Comparison of ENCODE assay signal across 9 cellular contexts in genomic region chr2:131491469-131491836, GRCh38. TPM values are rescaled to one million over a fixed set of nuclear protein-coding genes. Genes with fewer than 3 reads are reported as not detected.
DNase-seq lines count a peak whose midpoint lies in the region; ATAC-seq and TF ChIP-seq lines count a peak whose summit lies in the region.
"Not testable (repeated sequence)": the region's sequence is repeated elsewhere in the genome, so short reads cannot be mapped to it uniquely, and the experiment has no call there.
"Had no signal": no experiment of that assay in that cellular context is flagged by ENCODE, and none has a peak within 500 bp of the region (broad histone marks: within the 10 kb centered on the region; RNA-seq: fewer than 3 reads in every experiment).

No MANE protein-coding gene starts in this region.

- not testable (repeated sequence) for H3K27me3 ChIP-seq in H9 (ENCODE audit: insufficient read depth, low read length); gastroesophageal sphincter; muscle layer of colon (ENCODE audit: control insufficient read depth in 1 of 2, insufficient read depth in 2 of 2, low read length in 2 of 2)

- not testable (repeated sequence) for H3K4ac ChIP-seq in H9 (ENCODE audit: low read depth, low read length)

- not testable (repeated sequence) for TF ChIP-seq POLR2A in gastroesophageal sphincter (IDR thresholded peaks at IDR 0.05)

- peaks cover 20% of the 10 kb centered on the region; the same call in 1 of the 2 replicates for H3K79me2 ChIP-seq in H9 (ENCODE audit: insufficient read depth, low read length)

- not testable (repeated sequence) for H2BK20ac ChIP-seq in H9 (ENCODE audit: low read depth, low read length, poor library complexity, severe bottlenecking)

- H3K36me3 Mint-ChIP-seq in H9 (ENCODE audit: insufficient read depth in 1 of 3, low read depth in 3 of 3) (peaks cover 7 to 20% (median 19%) of the 10 kb centered on the region in 3 experiments; a peak in 6 of 7 replicates), brain (peaks cover 11% of the 10 kb centered on the region)
- not testable (repeated sequence) for H3K36me3 Mint-ChIP-seq in T-helper 17 cell (ENCODE audit: low read depth)

- H3K9ac ChIP-seq in H9 (ENCODE audit: extremely low read depth, insufficient read length, low read length); muscle layer of colon (ENCODE audit: low read length): not testable (repeated sequence)

- H3K4me2 ChIP-seq in H9 (ENCODE audit: insufficient read depth, insufficient read length, low read length) = peak overlapping the region; percentile 68

- H2AK5ac ChIP-seq in H9 (ENCODE audit: insufficient read length, low read length) = not testable (repeated sequence)

- TF ChIP-seq CTCF in H9 (conservative IDR thresholded peaks at IDR 0.05); brain (conservative IDR thresholded peaks at IDR 0.05); gastroesophageal sphincter (IDR thresholded peaks at IDR 0.05): not testable (repeated sequence)

- H3K18ac ChIP-seq in H9 (ENCODE audit: insufficient read length, low read depth, low read length) = not testable (repeated sequence)

- H2BK12ac ChIP-seq in H9 (ENCODE audit: insufficient read length, low read depth, low read length) = not testable (repeated sequence)

- DNase-seq in DMS53 (lab: John Stamatoyannopoulos, UW) = peak; percentile 4
- not testable (repeated sequence) for DNase-seq in H9, T-helper 17 cell
- peak in 1 of 2 donors; percentile 9 for DNase-seq in stimulated activated naive CD8-positive, alpha-beta T cell treated with anti-CD3 and anti-CD28 coated beads, Interleukin-15, amount 100 ng/mL, for 72 hours

- H3K4me1 ChIP-seq in H9 (ENCODE audit: insufficient read depth, low read length) = not testable (repeated sequence)
- H3K4me1 ChIP-seq in gastroesophageal sphincter (peaks cover 0 to 39% (median 16%) of the 10 kb centered on the region in 3 donors), muscle layer of colon (ENCODE audit: insufficient read depth, low read length) (peaks cover 14% of the 10 kb centered on the region)

- not testable (repeated sequence) for ATAC-seq in T-helper 17 cell, gastroesophageal sphincter
- peak; percentile 4 for ATAC-seq in stimulated activated naive CD8-positive, alpha-beta T cell treated with anti-CD3 and anti-CD28 coated beads, Interleukin-15, amount 100 ng/mL, for 72 hours

- H3K27me3 Mint-ChIP-seq in H9 (ENCODE audit: low read depth); T-helper 17 cell; brain; stimulated activated naive CD8-positive, alpha-beta T cell treated with anti-CD3 and anti-CD28 coated beads, Interleukin-15, amount 100 ng/mL, for 72 hours: not testable (repeated sequence)

- H3K4me1 Mint-ChIP-seq in H9 (peaks cover 6 to 17% of the 10 kb centered on the region in 2 experiments; a peak in 3 of 4 replicates), T-helper 17 cell (peaks cover 17% of the 10 kb centered on the region), brain (peaks cover 44% of the 10 kb centered on the region)
- peaks cover 61% of the 10 kb centered on the region for H3K4me1 Mint-ChIP-seq in stimulated activated naive CD8-positive, alpha-beta T cell treated with anti-CD3 and anti-CD28 coated beads, Interleukin-15, amount 100 ng/mL, for 72 hours

- no CpG with 5 or more reads among the region's 22 CpGs for WGBS in H9 (ENCODE audit: extremely low coverage, insufficient read length, low lambda C conversion rate)
- no CpG with 5 or more reads among the region's 22 CpGs for WGBS in gastroesophageal sphincter (ENCODE audit: low coverage in 1 of 2), 2 donors

- peak overlapping the region; percentile 72 to 79 for H3K4me3 Mint-ChIP-seq in H9
- peak overlapping the region; percentile 89 for H3K4me3 Mint-ChIP-seq in T-helper 17 cell
- peak overlapping the region; percentile 81 to 89 (median 83) for H3K4me3 Mint-ChIP-seq in brain
- peak overlapping the region; percentile 86 to 91 for H3K4me3 Mint-ChIP-seq in stimulated activated naive CD8-positive, alpha-beta T cell treated with anti-CD3 and anti-CD28 coated beads, Interleukin-15, amount 100 ng/mL, for 72 hours

- not testable (repeated sequence) for H4K91ac ChIP-seq in H9 (ENCODE audit: insufficient read length, low read depth, low read length)

- not testable (repeated sequence) for H3K14ac ChIP-seq in H9 (ENCODE audit: insufficient read depth, low read length)

- not testable (repeated sequence) for H3K27ac ChIP-seq in H9 (ENCODE audit: insufficient read length, low read depth, low read length); muscle layer of colon (ENCODE audit: low read depth, low read length)
- H3K27ac ChIP-seq in KOPT-K1 (ENCODE audit: low read depth, low read length, poor library complexity, severe bottlenecking) = peak overlapping the region; percentile 85
- peak overlapping the region in 1 of 4 donors; percentile 52 for H3K27ac ChIP-seq in gastroesophageal sphincter

- not testable (repeated sequence) for H3T11ph ChIP-seq in H9 (ENCODE audit: low read length)

- not testable (repeated sequence) for H3K9me3 ChIP-seq in H9 (ENCODE audit: control insufficient read depth, low read depth, low read length); KOPT-K1 (ENCODE audit: insufficient read depth, low read length, poor library complexity, severe bottlenecking); T-helper 17 cell (ENCODE audit: control insufficient read depth, low read length, poor library complexity, severe bottlenecking); gastroesophageal sphincter; muscle layer of colon (ENCODE audit: low read length)

- H3K27ac Mint-ChIP-seq in H9 = not testable (repeated sequence)
- peak overlapping the region; percentile 91 for H3K27ac Mint-ChIP-seq in T-helper 17 cell
- H3K27ac Mint-ChIP-seq in brain = peak overlapping the region; percentile 82 to 96 (median 92)
- peak overlapping the region; percentile 90 to 98 for H3K27ac Mint-ChIP-seq in stimulated activated naive CD8-positive, alpha-beta T cell treated with anti-CD3 and anti-CD28 coated beads, Interleukin-15, amount 100 ng/mL, for 72 hours

- not testable (repeated sequence) for H2BK15ac ChIP-seq in H9 (ENCODE audit: low read depth, low read length)

- not testable (repeated sequence) for TF ChIP-seq EP300 in gastroesophageal sphincter (IDR thresholded peaks at IDR 0.05)

- not testable (repeated sequence) for H3K23ac ChIP-seq in H9 (ENCODE audit: insufficient read length, low read depth, low read length)

- not testable (repeated sequence) for H4K8ac ChIP-seq in H9 (replicated peaks; ENCODE audit: insufficient read length, low read depth, low read length)

- H3K36me3 ChIP-seq in KOPT-K1 (ENCODE audit: insufficient read depth, low read length) = peaks cover 37% of the 10 kb centered on the region; the same call in 1 of the 2 replicates
- H3K36me3 ChIP-seq in gastroesophageal sphincter; muscle layer of colon (ENCODE audit: insufficient read depth, low read length): not testable (repeated sequence)

- not testable (repeated sequence) for H3K56ac ChIP-seq in H9 (ENCODE audit: insufficient read length, low read depth, low read length)

- H2BK120ac ChIP-seq in H9 (ENCODE audit: low read depth, low read length, poor library complexity, severe bottlenecking) = not testable (repeated sequence)

- not testable (repeated sequence) for H4K5ac ChIP-seq in H9 (ENCODE audit: insufficient read length, low read depth, low read length)

- H3K23me2 ChIP-seq in H9 (ENCODE audit: insufficient read length, low read depth, low read length, poor library complexity, severe bottlenecking) = not testable (repeated sequence)

- H2BK5ac ChIP-seq in H9 (ENCODE audit: insufficient read length, low read length) = not testable (repeated sequence)

- H4K20me1 ChIP-seq in H9 (ENCODE audit: control insufficient read depth, insufficient read depth, insufficient read length) = not testable (repeated sequence)

- H2AFZ ChIP-seq in H9 (ENCODE audit: low read length) = not testable (repeated sequence)

- H3K9me3 Mint-ChIP-seq in H9; brain; stimulated activated naive CD8-positive, alpha-beta T cell treated with anti-CD3 and anti-CD28 coated beads, Interleukin-15, amount 100 ng/mL, for 72 hours: not testable (repeated sequence)

- H3K4me3 ChIP-seq in gastroesophageal sphincter (peak overlapping the region; percentile 35 to 93), muscle layer of colon (ENCODE audit: low read depth in 1 of 2, low read length in 2 of 2) (peak overlapping the region; percentile 38 to 49)

- H3K79me1 ChIP-seq in H9 (ENCODE audit: insufficient read depth, low read depth, low read length, poor library complexity, severe bottlenecking) = not testable (repeated sequence)

RNA-seq across cellular contexts. Expression of gene MZT2A, which starts 0.7 kb away (rescaled TPM):
- total RNA-seq in H9 (2021) (127 and 144 TPM in 2 replicates), T-helper 17 cell (10 to 100 TPM; 58.4 to 89.1 TPM), gastroesophageal sphincter (100 to 1,000 TPM in 2 of 4 donors, 10 to 100 TPM in 2; 62.3 to 112 (median 89.2) TPM)
- polyA plus RNA-seq in brain (ENCODE audit: insufficient read depth, low read depth, low replicate concordance) = 191 TPM

RNA-seq across cellular contexts. Expression of gene TUBA3D, which starts 15.5 kb away (rescaled TPM):
- 0.18 TPM in 1 of 2 replicates, not detected in the other for total RNA-seq in H9 (2021)
- not detected for total RNA-seq in T-helper 17 cell
- polyA plus RNA-seq in brain (ENCODE audit: insufficient read depth, low read depth, low replicate concordance) = 0.36 TPM
- total RNA-seq in gastroesophageal sphincter = not detected
- total RNA-seq: Daoy had no signal

RNA-seq across cellular contexts. Expression of gene CCDC74A, which starts 36.2 kb away (rescaled TPM):
- total RNA-seq in H9 (2021) = 10.0 and 10.8 TPM in 2 replicates
- 1 to 10 TPM; 1.4 to 2.3 TPM for total RNA-seq in T-helper 17 cell
- polyA plus RNA-seq in brain (ENCODE audit: insufficient read depth, low read depth, low replicate concordance) = 32.3 TPM
- 10 to 100 TPM in 1 of 4 donors, 1 to 10 TPM in 3; 4.4 to 10.5 (median 8.2) TPM for total RNA-seq in gastroesophageal sphincter
